Comparison of ENCODE assay signal across 2 cellular contexts in genomic region chr19:1264801-1265610, GRCh38.
A peak's percentile ranks its signal among the peaks of the same experiment; 100 is the strongest.
TF ChIP-seq lines count a peak whose summit lies in the region.

No MANE protein-coding gene starts in this region.

TF ChIP-seq in GM12891, 5 proteins besides CTCF, POLR2A, EP300 and RAD21:
- TF ChIP-seq PAX5 (IDR thresholded peaks at IDR 0.05; ENCODE audit: insufficient read depth, low read length, severe bottlenecking) (peak; percentile 70), SPI1 (IDR thresholded peaks at IDR 0.05; ENCODE audit: low read depth, low read length) (peak; percentile 30; the same call in 1 of the 2 replicates), POLR2AphosphoS5 (IDR thresholded peaks at IDR 0.05; ENCODE audit: low read depth, low read length) (no peak), TAF1 (IDR thresholded peaks at IDR 0.05; ENCODE audit: low read depth, low read length) (no peak)

TF ChIP-seq in H1, 55 proteins besides CTCF, POLR2A, EP300 and RAD21:
- TF ChIP-seq JUND (IDR thresholded peaks at IDR 0.05; ENCODE audit: low read length) (peak; percentile 100), ASH2L (IDR thresholded peaks at IDR 0.05; ENCODE audit: low read length) (peak; percentile 52), FOSL1 (IDR thresholded peaks at IDR 0.05; ENCODE audit: insufficient read depth, low read depth, low read length) (peak; percentile 83; the same call in 1 of the 2 replicates), ATF2 (IDR thresholded peaks at IDR 0.05; ENCODE audit: low read length) (peak; percentile 93), TCF12 (IDR thresholded peaks at IDR 0.05; ENCODE audit: low read depth, low read length) (0 out of 2 replicates have a peak, but pooled peaks have one; percentile 45), RBBP5 (IDR thresholded peaks at IDR 0.05; ENCODE audit: borderline replicate concordance, low read depth, low read length) (no peak), SIN3A (conservative IDR thresholded peaks at IDR 0.05 in 1 of 2, IDR thresholded peaks at IDR 0.05 in 1 of 2; ENCODE audit: low read depth in 1 of 2, low read length in 2 of 2) (peak in 1 of 2 experiments; percentile 14; a peak in 1 of 4 replicates), KDM5A (IDR thresholded peaks at IDR 0.05; ENCODE audit: low read length) (no peak), KDM4A (IDR thresholded peaks at IDR 0.05; ENCODE audit: low read depth, low read length, severe bottlenecking) (peak; percentile 0), TEAD4 (IDR thresholded peaks at IDR 0.05; ENCODE audit: low read depth, low read length) (peak; percentile 98), JUN (IDR thresholded peaks at IDR 0.05; ENCODE audit: low read depth, low read length) (peak; percentile 99), ATF3 (IDR thresholded peaks at IDR 0.05; ENCODE audit: insufficient read depth, low read depth, low read length) (peak; percentile 81), SP1 (IDR thresholded peaks at IDR 0.05; ENCODE audit: low read depth, low read length) (0 out of 2 replicates have a peak, but pooled peaks have one; percentile 23), BACH1 (IDR thresholded peaks at IDR 0.05; ENCODE audit: low read length) (0 out of 2 replicates have a peak, but pooled peaks have one; percentile 23), GABPA (IDR thresholded peaks at IDR 0.05; ENCODE audit: borderline replicate concordance, insufficient read depth, low read length) (peak; percentile 46; the same call in 1 of the 2 replicates), TAF1 (IDR thresholded peaks at IDR 0.05; ENCODE audit: low read depth, low read length) (no peak), CHD1 (IDR thresholded peaks at IDR 0.05; ENCODE audit: low read depth, low read length) (no peak)
